Comparison of ENCODE assay signal across 19 cellular contexts in the genomic region with DNA sequence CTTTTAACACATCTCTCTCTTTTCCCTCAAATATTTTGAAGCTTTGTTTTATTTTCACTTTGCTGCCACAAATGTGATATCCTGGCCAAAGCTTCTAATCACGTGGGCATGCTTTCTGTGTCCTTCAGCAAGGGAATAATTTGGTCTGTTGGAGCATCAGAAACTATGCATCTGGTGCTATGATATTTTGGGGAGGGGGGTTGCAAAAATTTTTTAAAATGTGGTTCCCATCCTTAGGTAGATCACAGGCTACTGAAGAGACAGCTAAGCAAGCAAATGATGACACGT.
DNase-seq lines count a peak whose midpoint lies in the region; ATAC-seq, FAIRE-seq and TF ChIP-seq lines count a peak whose summit lies in the region.
"Had no signal": no experiment of that assay in that cellular context is flagged by ENCODE, and none has a peak within 500 bp of the region (broad histone marks: within the 10 kb centered on the region; RNA-seq: fewer than 3 reads in every experiment).

No MANE protein-coding gene starts in this region.

- H3K27me3 ChIP-seq in A673 (replicated peaks; ENCODE audit: insufficient read depth, low read depth, low read length, poor library complexity) (no peaks in the 10 kb centered on the region), SK-N-SH (ENCODE audit: insufficient read depth) (no peaks in the 10 kb centered on the region), psoas muscle (ENCODE audit: insufficient read depth in 3 of 3, low read length in 2 of 3) (no peaks in the 10 kb centered on the region)
- H3K27me3 ChIP-seq: sigmoid colon had no signal

- H3K36me3 ChIP-seq in A673 (ENCODE audit: insufficient read depth, low read length, poor library complexity, severe bottlenecking), result no peaks in the 10 kb centered on the region
- H3K36me3 ChIP-seq in SK-N-SH (replicated peaks in 1 of 2; ENCODE audit: control insufficient read depth in 1 of 2, insufficient read depth in 2 of 2, low read length in 1 of 2), result no peaks in the 10 kb centered on the region
- no peaks in the 10 kb centered on the region for H3K36me3 ChIP-seq in psoas muscle (ENCODE audit: insufficient read depth in 1 of 2, low read depth in 1 of 2)
- H3K36me3 ChIP-seq: sigmoid colon had no signal

- TF ChIP-seq EP300 in SK-N-SH (IDR thresholded peaks at IDR 0.05; ENCODE audit: borderline replicate concordance in 1 of 2, low read depth in 1 of 2, low read length in 1 of 2), result no peak

- H3K79me2 ChIP-seq in SK-N-SH (ENCODE audit: insufficient read depth), result no peaks in the 10 kb centered on the region

- TF ChIP-seq RAD21 in SK-N-SH (IDR thresholded peaks at IDR 0.05; ENCODE audit: low read length), result no peak

- no peak for ATAC-seq in psoas muscle
- ATAC-seq: activated CD8-positive, alpha-beta T cell treated with anti-CD3 and anti-CD28 coated beads, Interleukin-2, amount 10 ng/mL, durations not matched to agents 7 days and 5 days; activated T-cell treated with anti-CD3 and anti-CD28 coated beads, Interleukin-2, amount 50 U/mL, for 72 hours; GM23338; WTC11 had no signal

- DNase-seq in A673 (ENCODE audit: low spot score) (no peak), SK-N-SH (no peak), fibroblast of pulmonary artery (ENCODE audit: low read depth) (peak; percentile 16), psoas muscle (no peak), SHP77 treated with DMSO at 0.1 percent for 48 hours (lab: John Stamatoyannopoulos, UW) (no peak), NCI-H1930 (lab: John Stamatoyannopoulos, UW) (no peak), GM10266 (ENCODE audit: extremely low spot score) (no peak), GM19239 (ENCODE audit: insufficient read length, low spot score) (no peak)
- DNase-seq: activated CD8-positive, alpha-beta T cell treated with anti-CD3 and anti-CD28 coated beads, Interleukin-2, amount 10 ng/mL, durations not matched to agents 7 days and 5 days; activated T-cell treated with anti-CD3 and anti-CD28 coated beads, Interleukin-2, amount 50 U/mL, for 72 hours; effector CD4-positive, alpha-beta T cell; nephron progenitor cell; RPMI8226; sigmoid colon; stimulated activated CD4-positive, alpha-beta T cell treated with anti-CD3 and anti-CD28 coated beads, Interleukin-4, amount 100 ng/mL, for 1 hour; stimulated activated CD8-positive, alpha-beta memory T cell treated with anti-CD3 and anti-CD28 coated beads, Interleukin-4, amount 100 ng/mL, for 48 hours had no signal

- H3K9me2 ChIP-seq in SK-N-SH, result no peaks in the 10 kb centered on the region

- H3K4me2 ChIP-seq in SK-N-SH, result peak overlapping the region; percentile 61
- H3K4me2 ChIP-seq: GM23338 had no signal

- intact Hi-C loops in A673 (cut with micrococcal nuclease; ENCODE audit: unreplicated experiment) (no loop called here), psoas muscle (cut with DNase I) (no loop called here)

- no peak for FAIRE-seq in GM19239 (lab: Jason Lieb, UNC)
- FAIRE-seq: bronchial epithelial cell had no signal

- POLR2A ChIA-PET in A673 (lab: Charles Lee; ENCODE audit: low non-redundant PET), result no interaction called here
- POLR2A ChIA-PET in SK-N-SH (lab: Yijun Ruan, JAX), result no interaction called here

- H3K9ac ChIP-seq in SK-N-SH, result no peak overlapping the region

- no peaks in the 10 kb centered on the region for H4K20me1 ChIP-seq in SK-N-SH (ENCODE audit: insufficient read depth)

- no peaks in the 10 kb centered on the region for H3F3A ChIP-seq in SK-N-SH (replicated peaks; ENCODE audit: insufficient read depth)

- WGBS in SK-N-SH (ENCODE audit: low lambda C conversion rate), result 43% methylated on average over 2 of the region's 2 CpGs
- WGBS in psoas muscle, 3 donors, result 36 to 58% (median 37%) methylated on average over 2 of the region's 2 CpGs

- H3K9me3 ChIP-seq in A673 (ENCODE audit: low read depth, low read length, poor library complexity, severe bottlenecking) (no peaks in the 10 kb centered on the region), SK-N-SH (no peaks in the 10 kb centered on the region), psoas muscle (no peaks in the 10 kb centered on the region)
- H3K9me3 ChIP-seq: sigmoid colon had no signal

- H2AFZ ChIP-seq in SK-N-SH (ENCODE audit: low read depth), result peak overlapping the region; percentile 23; the same call in 1 of the 2 replicates
- H2AFZ ChIP-seq: GM23338 had no signal

- H3K4me1 ChIP-seq in A673 (ENCODE audit: insufficient read depth, low read length, poor library complexity, severe bottlenecking), result peaks cover 38% of the 10 kb centered on the region
- peaks cover 4 to 14% of the 10 kb centered on the region in 2 experiments; a peak in 3 of 4 replicates for H3K4me1 ChIP-seq in SK-N-SH (ENCODE audit: control insufficient read depth in 1 of 2, insufficient read depth in 2 of 2, low read depth in 1 of 2, low read length in 1 of 2)
- H3K4me1 ChIP-seq in psoas muscle, result no peaks in the 10 kb centered on the region

- TF ChIP-seq CTCF in A673 (conservative IDR thresholded peaks at IDR 0.05; ENCODE audit: low read depth, low read length) (no peak), SK-N-SH (IDR thresholded peaks at IDR 0.05) (no peak), fibroblast of pulmonary artery (IDR thresholded peaks at IDR 0.05; ENCODE audit: low read length, missing control alignments) (no peak), psoas muscle (IDR thresholded peaks at IDR 0.05) (no peak), GM10266 (IDR thresholded peaks at IDR 0.05; ENCODE audit: control insufficient read depth, insufficient read depth, low read depth, missing control alignments) (no peak)

- H3K27ac ChIP-seq in A673 (ENCODE audit: low read depth, low read length, poor library complexity, severe bottlenecking) (peak overlapping the region; percentile 56), SK-N-SH (ENCODE audit: low read depth in 2 of 2, low read length in 1 of 2) (peak overlapping the region in 1 of 2 experiments; percentile 64; a peak in 2 of 4 replicates), psoas muscle (no peak overlapping the region)

- H3K4me3 ChIP-seq in A673 (ENCODE audit: low read depth, low read length, poor library complexity, severe bottlenecking), result no peak overlapping the region
- peak overlapping the region in 1 of 2 experiments; percentile 12; a peak in 1 of 4 replicates for H3K4me3 ChIP-seq in SK-N-SH (ENCODE audit: low read depth in 2 of 2, low read length in 1 of 2)
- peak overlapping the region; percentile 29 for H3K4me3 ChIP-seq in fibroblast of pulmonary artery (replicated peaks; ENCODE audit: low read depth, low read length)
- peak overlapping the region; percentile 15 for H3K4me3 ChIP-seq in psoas muscle
- H3K4me3 ChIP-seq: GM23338 had no signal

- CTCF ChIA-PET in A673 (lab: Charles Lee), result no interaction called here
- CTCF ChIA-PET in SK-N-SH (lab: Yijun Ruan, JAX), result no interaction called here

- no TSS peak for BruUV-seq in A673 (replicated peaks; lab: Mats Ljungman, UMichigan)

TF ChIP-seq in SK-N-SH, 30 proteins besides CTCF, POLR2A, EP300 and RAD21:
- TF ChIP-seq, protein P1, sequence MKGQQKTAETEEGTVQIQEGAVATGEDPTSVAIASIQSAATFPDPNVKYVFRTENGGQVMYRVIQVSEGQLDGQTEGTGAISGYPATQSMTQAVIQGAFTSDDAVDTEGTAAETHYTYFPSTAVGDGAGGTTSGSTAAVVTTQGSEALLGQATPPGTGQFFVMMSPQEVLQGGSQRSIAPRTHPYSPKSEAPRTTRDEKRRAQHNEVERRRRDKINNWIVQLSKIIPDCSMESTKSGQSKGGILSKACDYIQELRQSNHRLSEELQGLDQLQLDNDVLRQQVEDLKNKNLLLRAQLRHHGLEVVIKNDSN (IDR thresholded peaks at IDR 0.05; ENCODE audit: borderline replicate concordance, low read depth), result peak; percentile 67; the same call in 1 of the 2 replicates
- no peak for TF ChIP-seq CHD2 (IDR thresholded peaks at IDR 0.05; ENCODE audit: low read length, partially characterized antibody)
- TF ChIP-seq, protein P2, sequence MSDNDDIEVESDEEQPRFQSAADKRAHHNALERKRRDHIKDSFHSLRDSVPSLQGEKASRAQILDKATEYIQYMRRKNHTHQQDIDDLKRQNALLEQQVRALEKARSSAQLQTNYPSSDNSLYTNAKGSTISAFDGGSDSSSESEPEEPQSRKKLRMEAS (IDR thresholded peaks at IDR 0.05; ENCODE audit: low read depth), result 0 out of 2 replicates have a peak, but pooled peaks have one; percentile 15
